13 cellular contexts compared by ENCODE assay signal in genomic region chr7:45924283-45924682, GRCh38. TPM values are rescaled to one million over a fixed set of nuclear protein-coding genes. Genes with fewer than 3 reads are reported as not detected.
DNase-seq lines count a peak whose midpoint lies in the region; ATAC-seq, FAIRE-seq and TF ChIP-seq lines count a peak whose summit lies in the region.
"Had no signal": no experiment of that assay in that cellular context is flagged by ENCODE, and none has a peak within 500 bp of the region (broad histone marks: within the 10 kb centered on the region; RNA-seq: fewer than 3 reads in every experiment).

No MANE protein-coding gene starts in this region.

- no peak overlapping the region for H3K27ac Mint-ChIP-seq in activated CD4-positive, alpha-beta T cell treated with anti-CD3 and anti-CD28 coated beads, Interleukin-2, amount 10 ng/mL, durations not matched to agents 24 days and 14 days

- H3K4me3 Mint-ChIP-seq in activated CD4-positive, alpha-beta T cell treated with anti-CD3 and anti-CD28 coated beads, Interleukin-2, amount 10 ng/mL, durations not matched to agents 24 days and 14 days = no peak overlapping the region

- DNase-seq in activated CD4-positive, alpha-beta T cell treated with anti-CD3 and anti-CD28 coated beads, Interleukin-2, amount 10 ng/mL, durations not matched to agents 24 days and 14 days = peak; percentile 46
- no peak for DNase-seq in activated CD4-positive, alpha-beta T cell treated with anti-CD3 and anti-CD28 coated beads for 4 hours
- DNase-seq in T1000 (lab: John Stamatoyannopoulos, UW) (peak; percentile 26), foreskin keratinocyte (peak; percentile 68 to 81), aorta (peak; percentile 63 to 75), small intestine (no peak), DMS79 treated with DMSO at 0.1 percent for 48 hours (lab: John Stamatoyannopoulos, UW) (no peak)
- no peak for DNase-seq in activated CD4-positive, alpha-beta T cell treated with anti-CD3 and anti-CD28 coated beads, Interleukin-2, amount 50 U/mL, for 48 hours
- DNase-seq: NCI-H2081 treated with DMSO at 0.1 percent for 48 hours had no signal

- H3K36me3 ChIP-seq in aorta (ENCODE audit: control insufficient read depth in 1 of 2, insufficient read depth in 2 of 2, low read length in 1 of 2) (no peaks in the 10 kb centered on the region), small intestine (ENCODE audit: control insufficient read depth in 2 of 2, insufficient read depth in 2 of 2, low read length in 2 of 2) (no peaks in the 10 kb centered on the region)
- H3K36me3 ChIP-seq: right lobe of liver had no signal

- peak; percentile 28 for TF ChIP-seq CTCF in foreskin keratinocyte (conservative IDR thresholded peaks at IDR 0.05)

- peaks cover 38% of the 10 kb centered on the region for H3K27me3 ChIP-seq in foreskin keratinocyte
- no peaks in the 10 kb centered on the region for H3K27me3 ChIP-seq in aorta (ENCODE audit: control insufficient read depth in 1 of 2, insufficient read depth in 2 of 2, low read length in 1 of 2)
- H3K27me3 ChIP-seq in small intestine (ENCODE audit: control insufficient read depth in 2 of 2, insufficient read depth in 2 of 2, low read length in 2 of 2) = peaks cover 8 to 10% of the 10 kb centered on the region in 2 donors
- H3K27me3 ChIP-seq: right lobe of liver had no signal

- H3K27ac ChIP-seq in foreskin keratinocyte (peak overlapping the region; percentile 73), aorta (ENCODE audit: low read depth in 1 of 2, low read length in 2 of 2) (no peak overlapping the region), small intestine (ENCODE audit: low read depth in 1 of 2, low read length in 1 of 2) (no peak overlapping the region)
- H3K27ac ChIP-seq: coronary artery, right lobe of liver had no signal

- intact Hi-C loops in activated CD4-positive, alpha-beta T cell treated with anti-CD3 and anti-CD28 coated beads, Interleukin-2, amount 10 ng/mL, durations not matched to agents 24 days and 14 days (cut with micrococcal nuclease) = loop anchor here (10.0 kb wide), 1 partner anchor 1331 kb away; no protein-coding TSS in a partner anchor
- intact Hi-C loops in aorta (cut with DNase I) = loop anchor here (5.0 to 10.0 kb wide), 5 partner anchors 223 to 1328 kb away; no protein-coding TSS in a partner anchor

- no peak for FAIRE-seq in small intestine (lab: Jason Lieb, UNC)
- FAIRE-seq: GM12892 had no signal

- peaks cover 20% of the 10 kb centered on the region for H3K4me1 Mint-ChIP-seq in activated CD4-positive, alpha-beta T cell treated with anti-CD3 and anti-CD28 coated beads, Interleukin-2, amount 10 ng/mL, durations not matched to agents 24 days and 14 days

- no peaks in the 10 kb centered on the region for H3K36me3 Mint-ChIP-seq in activated CD4-positive, alpha-beta T cell treated with anti-CD3 and anti-CD28 coated beads, Interleukin-2, amount 10 ng/mL, durations not matched to agents 24 days and 14 days (ENCODE audit: low read depth)

- H3K9me3 ChIP-seq in aorta (ENCODE audit: control insufficient read depth, low read length) (no peaks in the 10 kb centered on the region), small intestine (ENCODE audit: control insufficient read depth, low read depth) (no peaks in the 10 kb centered on the region)
- H3K9me3 ChIP-seq: right lobe of liver had no signal

- no peak overlapping the region for H3K4me3 ChIP-seq in aorta (ENCODE audit: low read length in 2 of 2)
- no peak overlapping the region for H3K4me3 ChIP-seq in small intestine (ENCODE audit: low read depth in 1 of 2, low read length in 2 of 2)
- H3K4me3 ChIP-seq: coronary artery, right lobe of liver had no signal

- WGBS in aorta, 2 donors = 16 to 24% methylated on average over 5 of the region's 5 CpGs
- 38 to 57% (median 43%) methylated on average over 5 of the region's 5 CpGs for WGBS in small intestine, 3 donors

- H3K27me3 Mint-ChIP-seq in activated CD4-positive, alpha-beta T cell treated with anti-CD3 and anti-CD28 coated beads, Interleukin-2, amount 10 ng/mL, durations not matched to agents 24 days and 14 days = peaks cover 56% of the 10 kb centered on the region

- ATAC-seq in foreskin keratinocyte = peak; percentile 73
- no peak for ATAC-seq in aorta (ENCODE audit: low FRiP score)
- ATAC-seq: left lobe of liver had no signal

- no peaks in the 10 kb centered on the region for H3K9me3 Mint-ChIP-seq in activated CD4-positive, alpha-beta T cell treated with anti-CD3 and anti-CD28 coated beads, Interleukin-2, amount 10 ng/mL, durations not matched to agents 24 days and 14 days

- H3K4me1 ChIP-seq in foreskin keratinocyte (peaks cover 5% of the 10 kb centered on the region), aorta (ENCODE audit: control insufficient read depth in 1 of 2, insufficient read depth in 2 of 2, low read length in 2 of 2) (peaks cover 0 to 4% of the 10 kb centered on the region in 2 donors), small intestine (ENCODE audit: control insufficient read depth in 2 of 2, insufficient read depth in 1 of 2, low read depth in 1 of 2, low read length in 1 of 2) (no peaks in the 10 kb centered on the region)

RNA-seq across cellular contexts. Expression of gene IGFBP3, which starts 3.2 kb away (rescaled TPM):
- 0.72 and 1.5 TPM in 2 replicates for total RNA-seq in activated CD4-positive, alpha-beta T cell treated with anti-CD3 and anti-CD28 coated beads, Interleukin-2, amount 10 ng/mL, durations not matched to agents 24 days and 14 days
- 0.58 and 0.63 TPM in 2 replicates for total RNA-seq in foreskin keratinocyte
- 0.58 and 0.64 TPM in 2 replicates for polyA plus RNA-seq in foreskin keratinocyte
- 100 to 1,000 TPM; 143 to 200 TPM for total RNA-seq in aorta
- 100 to 1,000 TPM; 173 to 255 TPM for polyA plus RNA-seq in aorta
- 10 to 100 TPM in 1 of 3 donors, 1 to 10 TPM in 2; 1.6 to 92.1 (median 7.0) TPM for polyA plus RNA-seq in small intestine

RNA-seq across cellular contexts. Expression of gene IGFBP1, which starts 36.0 kb away (rescaled TPM):
- total RNA-seq in activated CD4-positive, alpha-beta T cell treated with anti-CD3 and anti-CD28 coated beads, Interleukin-2, amount 10 ng/mL, durations not matched to agents 24 days and 14 days = not detected in 2 replicates
- total RNA-seq in foreskin keratinocyte = not detected in 2 replicates
- not detected in 2 replicates for polyA plus RNA-seq in foreskin keratinocyte
- not detected for total RNA-seq in aorta
- polyA plus RNA-seq in aorta = not detected
- not detected for polyA plus RNA-seq in small intestine

RNA-seq across cellular contexts. Expression of gene CCDC201, which starts 51.4 kb away (rescaled TPM):
- total RNA-seq in activated CD4-positive, alpha-beta T cell treated with anti-CD3 and anti-CD28 coated beads, Interleukin-2, amount 10 ng/mL, durations not matched to agents 24 days and 14 days = not detected in 2 replicates
- total RNA-seq in foreskin keratinocyte (not detected in 2 replicates), aorta (not detected)
- polyA plus RNA-seq in foreskin keratinocyte (not detected in 2 replicates), aorta (not detected), small intestine (not detected)
- total RNA-seq: left lobe of liver had no signal

Comparison
In these comparisons a context has a peak if more than half of its experiments do, and no peak if none do; other contexts are left out.
1. DNase-seq: peak in activated CD4-positive, alpha-beta T cell treated with anti-CD3 and anti-CD28 coated beads, Interleukin-2, amount 10 ng/mL, durations not matched to agents 24 days and 14 days (single experiment), T1000 (single experiment), foreskin keratinocyte (2 of 2) and aorta (2 of 2); none in activated CD4-positive, alpha-beta T cell treated with anti-CD3 and anti-CD28 coated beads for 4 hours (0 of 2), activated CD4-positive, alpha-beta T cell treated with anti-CD3 and anti-CD28 coated beads, Interleukin-2, amount 50 U/mL, for 48 hours (0 of 2), small intestine (single experiment) and DMS79 treated with DMSO at 0.1 percent for 48 hours (single experiment).
2. RNA of gene IGFBP3, which starts 3.2 kb away (total RNA-seq): 143 to 200 TPM in aorta; 0.72 to 1.5 TPM in activated CD4-positive, alpha-beta T cell treated with anti-CD3 and anti-CD28 coated beads, Interleukin-2, amount 10 ng/mL, durations not matched to agents 24 days and 14 days and 0.58 to 0.63 TPM in foreskin keratinocyte; every median in the first group is over 10 times any median in the second.